ENCODE assay signal across 8 cellular contexts in genomic region chr22:20118572-20119020, GRCh38. TPM values are rescaled to one million over a fixed set of nuclear protein-coding genes. Genes with fewer than 3 reads are reported as not detected.
DNase-seq lines count a peak whose midpoint lies in the region; ATAC-seq, FAIRE-seq and TF ChIP-seq lines count a peak whose summit lies in the region.

No MANE protein-coding gene starts in this region.

- TF ChIP-seq POLR2A in sigmoid colon (IDR thresholded peaks at IDR 0.05), result no peak

- H3K9me3 ChIP-seq in SJSA1 (replicated peaks) (no peaks in the 10 kb centered on the region), sigmoid colon (no peaks in the 10 kb centered on the region)

- TF ChIP-seq EP300 in sigmoid colon (IDR thresholded peaks at IDR 0.05), result no peak

- H3K27me3 ChIP-seq in SJSA1 (replicated peaks), result no peaks in the 10 kb centered on the region
- no peaks in the 10 kb centered on the region for H3K27me3 ChIP-seq in sigmoid colon

- no peak overlapping the region for H3K27ac ChIP-seq in SJSA1
- peak overlapping the region in 1 of 4 donors; percentile 86 for H3K27ac ChIP-seq in sigmoid colon

- peaks cover 21% of the 10 kb centered on the region for H3K4me1 ChIP-seq in SJSA1 (replicated peaks)
- peaks cover 0 to 55% (median 44%) of the 10 kb centered on the region in 4 donors for H3K4me1 ChIP-seq in sigmoid colon

- 35 to 39% methylated on average over 4 of the region's 4 CpGs for WGBS in sigmoid colon, 2 donors

- DNase-seq in GM19239 (ENCODE audit: insufficient read length, low spot score) (no peak), SJSA1 (ENCODE audit: low read depth in 1 of 2, low spot score in 2 of 2) (no peak), fibroblast of villous mesenchyme (ENCODE audit: low read depth) (no peak), sigmoid colon (no peak), NCI-H345 (lab: John Stamatoyannopoulos, UW) (no peak), omental fat pad (ENCODE audit: low spot score) (no peak)

- ATAC-seq in GM18502 (IDR thresholded peaks at IDR 0.05; ENCODE audit: poor library complexity, unreplicated experiment) (no peak), HG02678 (IDR thresholded peaks at IDR 0.05; ENCODE audit: unreplicated experiment) (no peak), omental fat pad (ENCODE audit: low FRiP score) (no peak)

- H3K4me3 ChIP-seq in SJSA1 (peak overlapping the region; percentile 80), fibroblast of villous mesenchyme (ENCODE audit: low read depth, low read length) (peak overlapping the region; percentile 79), sigmoid colon (peak overlapping the region in 3 of 4 donors; percentile 67 to 93 (median 89))

- TF ChIP-seq CTCF in fibroblast of villous mesenchyme (IDR thresholded peaks at IDR 0.05; ENCODE audit: insufficient read depth, low read depth, low read length) (no peak), sigmoid colon (IDR thresholded peaks at IDR 0.05) (no peak), omental fat pad (IDR thresholded peaks at IDR 0.05) (no peak)

- intact Hi-C loops in sigmoid colon (cut with DNase I), result loop anchor here (5.0 to 10.0 kb wide), 4 partner anchors 36 to 164 kb away; partner anchors contain the start of genes DGCR8 and TANGO2

- H3K36me3 ChIP-seq in SJSA1 (peaks cover 81% of the 10 kb centered on the region), sigmoid colon (peaks cover 4 to 52% (median 31%) of the 10 kb centered on the region in 4 donors)

- FAIRE-seq in GM19239 (lab: Jason Lieb, UNC), result peak; percentile 39

RNA-seq across cellular contexts. Expression of gene TRMT2A, which starts 1.6 kb away (rescaled TPM):
- 39.9 and 58.7 TPM in 2 replicates for total RNA-seq in SJSA1 (2014; rRNA removed; shearing (Covaris generic))
- total RNA-seq in fibroblast of villous mesenchyme (35.4 and 45.3 TPM in 2 replicates), sigmoid colon (10 to 100 TPM; 40.0 to 55.1 (median 51.1) TPM), omental fat pad (10 to 100 TPM; 32.4 to 58.5 (median 49.0) TPM)
- polyA plus RNA-seq in sigmoid colon, result 10 to 100 TPM in 1 of 3 donors, 1 to 10 TPM in 2; 8.6 to 43.7 (median 9.0) TPM

RNA-seq across cellular contexts. Expression of gene RANBP1, which starts 2.7 kb away (rescaled TPM):
- total RNA-seq in SJSA1 (2014; rRNA removed; shearing (Covaris generic)), result 962 and 1,093 TPM in 2 replicates
- total RNA-seq in fibroblast of villous mesenchyme (200 and 206 TPM in 2 replicates), sigmoid colon (100 to 1,000 TPM; 135 to 194 (median 163) TPM), omental fat pad (100 to 1,000 TPM; 146 to 285 (median 159) TPM)
- polyA plus RNA-seq in sigmoid colon, result 100 to 1,000 TPM in 1 of 3 donors, 10 to 100 TPM in 2; 67.9 to 163 (median 79.8) TPM

RNA-seq across cellular contexts. Expression of gene ZDHHC8, which starts 13.0 kb away (rescaled TPM):
- total RNA-seq in SJSA1 (2014; rRNA removed; shearing (Covaris generic)), result 9.0 and 10.6 TPM in 2 replicates
- 8.1 and 10.8 TPM in 2 replicates for total RNA-seq in fibroblast of villous mesenchyme
- 10 to 100 TPM in 2 of 4 donors, 1 to 10 TPM in 2; 4.6 to 14.3 (median 9.5) TPM for total RNA-seq in sigmoid colon
- 10 to 100 TPM in 1 of 3 donors, 1 to 10 TPM in 2; 1.8 to 26.0 (median 4.2) TPM for polyA plus RNA-seq in sigmoid colon
- total RNA-seq in omental fat pad, result 10 to 100 TPM in 3 of 4 donors, 1 to 10 TPM in 1; 9.5 to 23.3 (median 16.4) TPM

RNA-seq across cellular contexts. Expression of gene CCDC188, which starts 32.3 kb away (rescaled TPM):
- total RNA-seq in SJSA1 (2014; rRNA removed; shearing (Covaris generic)), result 0.16 and 0.84 TPM in 2 replicates
- 0.43 and 0.97 TPM in 2 replicates for total RNA-seq in fibroblast of villous mesenchyme
- total RNA-seq in sigmoid colon, result under 1 TPM in 1 of 4 donors, not detected in 3; 0.41 TPM
- polyA plus RNA-seq in sigmoid colon, result 1 to 10 TPM in 1 of 3 donors, not detected in 2; 1.1 TPM
- total RNA-seq in omental fat pad, result 1 to 10 TPM in 1 of 4 donors, under 1 TPM in 2, not detected in 1; 0.28 to 1.8 (median 0.56) TPM

RNA-seq across cellular contexts. Expression of gene DGCR8, which starts 38.6 kb away (rescaled TPM):
- total RNA-seq in SJSA1 (2014; rRNA removed; shearing (Covaris generic)), result 24.8 and 26.5 TPM in 2 replicates
- 30.7 and 34.1 TPM in 2 replicates for total RNA-seq in fibroblast of villous mesenchyme
- 10 to 100 TPM; 15.0 to 32.7 (median 22.2) TPM for total RNA-seq in sigmoid colon
- polyA plus RNA-seq in sigmoid colon, result 10 to 100 TPM in 1 of 3 donors, 1 to 10 TPM in 2; 6.7 to 24.1 (median 8.4) TPM
- 10 to 100 TPM; 16.9 to 33.5 (median 24.1) TPM for total RNA-seq in omental fat pad
